Comparison of ENCODE assay signal across 22 cellular contexts in the genomic region with DNA sequence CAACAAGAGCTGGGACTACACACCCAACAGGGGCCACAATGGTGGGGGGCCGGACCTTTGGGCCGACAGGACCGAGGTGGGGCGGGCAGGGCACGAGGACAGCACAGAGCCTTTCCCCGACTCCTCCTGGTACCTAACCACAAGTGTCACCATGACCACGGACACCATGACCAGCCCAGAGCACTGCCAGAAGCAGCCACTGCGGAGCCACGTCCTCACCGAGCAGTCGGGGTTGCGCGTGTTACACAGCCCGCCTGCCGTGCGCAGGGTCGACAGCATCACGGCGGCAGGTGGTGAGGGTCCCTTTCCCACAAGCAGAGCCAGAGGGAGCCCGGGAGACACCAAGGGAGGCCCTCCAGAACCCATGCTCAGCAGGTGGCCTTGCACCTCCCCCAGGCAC.
DNase-seq lines count a peak whose midpoint lies in the region; ATAC-seq lines count a peak whose summit lies in the region.
"Had no signal": no experiment of that assay in that cellular context is flagged by ENCODE, and none has a peak within 500 bp of the region (broad histone marks: within the 10 kb centered on the region; RNA-seq: fewer than 3 reads in every experiment).

No MANE protein-coding gene starts in this region.

- H4K20me1 ChIP-seq in BLaER1 treated with 17β-estradiol and CSF1 and Interleukin-3, amounts not matched to agents 10 nM and 100 nM: peaks cover 0 to 33% (median 0%) of the 10 kb centered on the region in 11 experiments; a peak in 3 of 22 replicates

- no peak overlapping the region for H4K8ac ChIP-seq in neuronal stem cell (ENCODE audit: low read depth, low read length)

- peaks cover 18 to 76% (median 61%) of the 10 kb centered on the region in 10 experiments for H3K4me1 ChIP-seq in BLaER1 treated with 17β-estradiol and CSF1 and Interleukin-3, amounts not matched to agents 10 nM and 100 nM
- H3K4me1 ChIP-seq in neuronal stem cell (ENCODE audit: control insufficient read depth in 2 of 2, insufficient read depth in 1 of 2, low read depth in 1 of 2, low read length in 2 of 2): peaks cover 0 to under 1% of the 10 kb centered on the region in 2 donors
- no peaks in the 10 kb centered on the region for H3K4me1 ChIP-seq in aorta (ENCODE audit: control insufficient read depth in 1 of 2, insufficient read depth in 2 of 2, low read length in 2 of 2)
- H3K4me1 ChIP-seq: BE2C had no signal

- peak; percentile 30 for ATAC-seq in aorta (ENCODE audit: low FRiP score)
- ATAC-seq: GM12878 had no signal

- H3K4me2 ChIP-seq in BLaER1 treated with 17β-estradiol and CSF1 and Interleukin-3, amounts not matched to agents 10 nM and 100 nM: peak overlapping the region in 7 of 11 experiments; percentile 7 to 90 (median 82); a peak in 9 of 22 replicates
- no peak overlapping the region for H3K4me2 ChIP-seq in neuronal stem cell (ENCODE audit: insufficient read depth, low read length, poor library complexity, severe bottlenecking)

- no peak overlapping the region for H2AK5ac ChIP-seq in neuronal stem cell (ENCODE audit: low read depth, low read length)

- no peaks in the 10 kb centered on the region for H3K27me3 ChIP-seq in BLaER1 treated with 17β-estradiol and CSF1 and Interleukin-3, amounts not matched to agents 10 nM and 100 nM
- no peaks in the 10 kb centered on the region for H3K27me3 ChIP-seq in neuronal stem cell (ENCODE audit: control insufficient read depth in 3 of 3, insufficient read depth in 3 of 3, low read depth in 1 of 3, low read length in 3 of 3)
- H3K27me3 ChIP-seq in aorta (ENCODE audit: control insufficient read depth in 1 of 2, insufficient read depth in 2 of 2, low read length in 1 of 2): no peaks in the 10 kb centered on the region
- H3K27me3 ChIP-seq: BE2C had no signal

- no peak overlapping the region for H2AFZ ChIP-seq in neuronal stem cell (ENCODE audit: low read length)

- H2BK120ac ChIP-seq in neuronal stem cell (ENCODE audit: low read depth, low read length): no peak overlapping the region

- DNase-seq in neuronal stem cell (ENCODE audit: low spot score) (no peak), aorta (no peak), NCI-H226 (no peak), NCI-H526 treated with DMSO at 0.1 percent for 48 hours (lab: John Stamatoyannopoulos, UW) (no peak)
- DNase-seq in activated CD4-positive, CD25-positive, alpha-beta regulatory T cell treated with anti-CD3 and anti-CD28 coated beads, Interleukin-2, amount 50 U/mL, for 72 hours: no peak
- DNase-seq: 8988T; ACHN; BE2C; C1 segment of cervical spinal cord; CD4-positive, alpha-beta memory T cell; CD4-positive, CD25-positive, alpha-beta regulatory T cell; CD8-positive, alpha-beta memory T cell; COR-L47; DMS 273 treated with DMSO at 0.1 percent for 48 hours; DMS153; DMS53; DMS79; DND-41; EL; GDM1 had no signal

- H3K4me3 ChIP-seq in BLaER1 treated with 17β-estradiol and CSF1 and Interleukin-3, amounts not matched to agents 10 nM and 100 nM: no peak overlapping the region
- H3K4me3 ChIP-seq in neuronal stem cell (ENCODE audit: low read length in 2 of 2) (no peak overlapping the region), aorta (ENCODE audit: low read length in 2 of 2) (no peak overlapping the region)
- H3K4me3 ChIP-seq: GM12878 had no signal

- peak overlapping the region; percentile 21 for H3K18ac ChIP-seq in neuronal stem cell (ENCODE audit: low read length)

- H2BK15ac ChIP-seq in neuronal stem cell (ENCODE audit: low read length): no peak overlapping the region

- no peak overlapping the region for H3K14ac ChIP-seq in neuronal stem cell (ENCODE audit: low read length)

- intact Hi-C loops in aorta (cut with DNase I): no loop called here

- H3K9ac ChIP-seq in BLaER1 treated with 17β-estradiol and CSF1 and Interleukin-3, amounts not matched to agents 10 nM and 100 nM: peak overlapping the region in 1 of 11 experiments; percentile 10; a peak in 1 of 22 replicates
- H3K9ac ChIP-seq in neuronal stem cell (ENCODE audit: low read depth, low read length, poor library complexity): peak overlapping the region; percentile 55

- H2BK12ac ChIP-seq in neuronal stem cell (ENCODE audit: low read length): no peak overlapping the region

- H3K23ac ChIP-seq in neuronal stem cell (ENCODE audit: low read depth, low read length, poor library complexity): peak overlapping the region; percentile 48

- peak overlapping the region in 5 of 11 experiments; percentile 3 to 87 (median 84); a peak in 8 of 22 replicates for H3K27ac ChIP-seq in BLaER1 treated with 17β-estradiol and CSF1 and Interleukin-3, amounts not matched to agents 10 nM and 100 nM
- H3K27ac ChIP-seq in neuronal stem cell (replicated peaks; ENCODE audit: low read length) (no peak overlapping the region), aorta (ENCODE audit: low read depth in 1 of 2, low read length in 2 of 2) (no peak overlapping the region)

- H3K79me1 ChIP-seq in neuronal stem cell (ENCODE audit: low read depth, low read length): no peaks in the 10 kb centered on the region

- H4K91ac ChIP-seq in neuronal stem cell (ENCODE audit: low read depth, low read length, poor library complexity): peak overlapping the region; percentile 67

- H3K36me3 ChIP-seq in BLaER1 treated with 17β-estradiol and CSF1 and Interleukin-3, amounts not matched to agents 10 nM and 100 nM: peaks cover 0 to 100% (median 72%) of the 10 kb centered on the region in 11 experiments; a peak in 18 of 22 replicates
- H3K36me3 ChIP-seq in neuronal stem cell (replicated peaks in 1 of 2; ENCODE audit: control insufficient read depth in 2 of 2, insufficient read depth in 2 of 2, low read length in 2 of 2) (peaks cover 2 to 65% of the 10 kb centered on the region in 2 donors), aorta (ENCODE audit: control insufficient read depth in 1 of 2, insufficient read depth in 2 of 2, low read length in 1 of 2) (peaks cover 0 to 2% of the 10 kb centered on the region in 2 donors)

- no peak overlapping the region for H3K4ac ChIP-seq in neuronal stem cell (ENCODE audit: low read length)

- H3K9me3 ChIP-seq in BLaER1 treated with 17β-estradiol and CSF1 and Interleukin-3, amounts not matched to agents 10 nM and 100 nM (replicated peaks in 1 of 11): no peaks in the 10 kb centered on the region
- H3K9me3 ChIP-seq in neuronal stem cell (replicated peaks in 1 of 2; ENCODE audit: control insufficient read depth in 2 of 2, insufficient read depth in 1 of 2, low read depth in 1 of 2, low read length in 2 of 2): peaks cover 0 to 4% of the 10 kb centered on the region in 2 donors
- no peaks in the 10 kb centered on the region for H3K9me3 ChIP-seq in aorta (ENCODE audit: control insufficient read depth, low read length)
- H3K9me3 ChIP-seq: BE2C had no signal

- WGBS in neuronal stem cell (ENCODE audit: extremely low coverage in 2 of 2, insufficient read length in 2 of 2, insufficient replicate concordance in 1 of 2), 2 donors: no CpG with 5 or more reads among the region's 20 CpGs
- WGBS in aorta, 2 donors: 97% methylated on average over 19 to 20 of the region's 20 CpGs

- peak overlapping the region; percentile 33 for H2BK5ac ChIP-seq in neuronal stem cell (ENCODE audit: low read length)
